ENCODE assay signal across 8 cellular contexts in the genomic region with DNA sequence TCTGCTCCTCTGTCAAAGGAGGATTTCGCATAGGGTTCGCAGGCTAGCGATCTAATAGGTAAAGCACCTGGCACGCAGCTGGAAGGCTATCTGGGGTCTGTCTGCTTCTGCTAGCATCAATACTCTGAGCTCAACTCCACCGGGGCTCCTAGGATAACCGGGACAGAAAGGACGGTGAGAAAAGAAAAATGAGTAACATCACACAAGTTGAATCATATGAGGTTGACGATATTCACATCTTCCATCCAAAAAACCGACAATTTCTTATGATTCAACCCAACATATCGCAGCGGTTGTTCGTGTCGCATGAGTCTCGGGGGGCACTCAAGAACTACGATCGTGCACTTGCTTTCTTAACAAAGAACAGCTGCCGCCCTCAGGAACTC. TPM values are rescaled to one million over a fixed set of nuclear protein-coding genes. Genes with fewer than 3 reads are reported as not detected.
DNase-seq lines count a peak whose midpoint lies in the region; ATAC-seq and TF ChIP-seq lines count a peak whose summit lies in the region.

No MANE protein-coding gene starts in this region.

- H3K4me3 ChIP-seq in mucosa of rectum (ENCODE audit: low read length in 2 of 2) = peak overlapping the region; percentile 85 to 96
- peak overlapping the region; percentile 14 to 36 (median 34) for H3K4me3 ChIP-seq in thyroid gland (replicated peaks in 1 of 3)

- peaks cover 61% of the 10 kb centered on the region for H3K27me3 Mint-ChIP-seq in activated CD4-positive, alpha-beta T cell treated with anti-CD3 and anti-CD28 coated beads, Interleukin-2, amount 10 ng/mL, durations not matched to agents 24 days and 14 days
- H3K27me3 Mint-ChIP-seq in MCF 10A (ENCODE audit: insufficient read depth, unreplicated experiment) = peaks cover 76% of the 10 kb centered on the region

- peak; percentile 52 for DNase-seq in activated CD4-positive, alpha-beta T cell treated with anti-CD3 and anti-CD28 coated beads, Interleukin-2, amount 10 ng/mL, durations not matched to agents 24 days and 14 days
- DNase-seq in activated CD4-positive, alpha-beta T cell treated with anti-CD3 and anti-CD28 coated beads for 1 hour = no peak
- DNase-seq in MCF 10A (ENCODE audit: unreplicated experiment) (no peak), thyroid gland (no peak)
- DNase-seq in stimulated activated CD4-positive, alpha-beta T cell treated with anti-CD3 and anti-CD28 coated beads, Interleukin-1b, Interleukin-23, amount 100 ng/mL, for 48 hours = no peak

- CTCF ChIA-PET in MCF 10A (lab: Yijun Ruan, JAX) = no interaction called here

- no peak for ATAC-seq in GM21423 (IDR thresholded peaks at IDR 0.05; ENCODE audit: unreplicated experiment)
- no peak for ATAC-seq in GM19328 (IDR thresholded peaks at IDR 0.05; ENCODE audit: unreplicated experiment)

- WGBS in thyroid gland, 2 donors = 24 to 26% methylated on average over 16 to 17 of the region's 17 CpGs

- no peak overlapping the region for H3K27ac Mint-ChIP-seq in activated CD4-positive, alpha-beta T cell treated with anti-CD3 and anti-CD28 coated beads, Interleukin-2, amount 10 ng/mL, durations not matched to agents 24 days and 14 days
- no peak overlapping the region for H3K27ac Mint-ChIP-seq in MCF 10A (ENCODE audit: low read depth, unreplicated experiment)

- H3K36me3 ChIP-seq in mucosa of rectum (ENCODE audit: control insufficient read depth in 2 of 2, insufficient read depth in 2 of 2, low read length in 2 of 2) (no peaks in the 10 kb centered on the region), thyroid gland (no peaks in the 10 kb centered on the region)

- no peak for TF ChIP-seq CTCF in MCF 10A (IDR thresholded peaks at IDR 0.05; ENCODE audit: unreplicated experiment)
- TF ChIP-seq CTCF in thyroid gland (IDR thresholded peaks at IDR 0.05) = no peak

- peaks cover 6% of the 10 kb centered on the region for H3K36me3 Mint-ChIP-seq in activated CD4-positive, alpha-beta T cell treated with anti-CD3 and anti-CD28 coated beads, Interleukin-2, amount 10 ng/mL, durations not matched to agents 24 days and 14 days (ENCODE audit: low read depth)
- H3K36me3 Mint-ChIP-seq in MCF 10A (ENCODE audit: insufficient read depth, unreplicated experiment) = no peaks in the 10 kb centered on the region

- peaks cover 8% of the 10 kb centered on the region for H3K4me1 Mint-ChIP-seq in activated CD4-positive, alpha-beta T cell treated with anti-CD3 and anti-CD28 coated beads, Interleukin-2, amount 10 ng/mL, durations not matched to agents 24 days and 14 days
- H3K4me1 Mint-ChIP-seq in MCF 10A (ENCODE audit: insufficient read depth, unreplicated experiment) = peaks cover 10% of the 10 kb centered on the region

- H3K9me3 ChIP-seq in mucosa of rectum (ENCODE audit: control insufficient read depth in 2 of 2, low read length in 2 of 2) = no peaks in the 10 kb centered on the region
- H3K9me3 ChIP-seq in thyroid gland = no peaks in the 10 kb centered on the region

- no peak for TF ChIP-seq POLR2A in thyroid gland (IDR thresholded peaks at IDR 0.05)

- peaks cover 14% of the 10 kb centered on the region for H3K9me3 Mint-ChIP-seq in activated CD4-positive, alpha-beta T cell treated with anti-CD3 and anti-CD28 coated beads, Interleukin-2, amount 10 ng/mL, durations not matched to agents 24 days and 14 days
- H3K9me3 Mint-ChIP-seq in MCF 10A (ENCODE audit: unreplicated experiment) = no peaks in the 10 kb centered on the region

- peak overlapping the region; percentile 71 for H3K4me3 Mint-ChIP-seq in activated CD4-positive, alpha-beta T cell treated with anti-CD3 and anti-CD28 coated beads, Interleukin-2, amount 10 ng/mL, durations not matched to agents 24 days and 14 days
- peak overlapping the region; percentile 64 for H3K4me3 Mint-ChIP-seq in MCF 10A (ENCODE audit: unreplicated experiment)

- H3K9ac ChIP-seq in mucosa of rectum (ENCODE audit: low read depth in 1 of 2, low read length in 2 of 2) = peak overlapping the region in 1 of 2 donors; percentile 74

- H3K27ac ChIP-seq in mucosa of rectum (ENCODE audit: low read depth in 2 of 2, low read length in 2 of 2) (peak overlapping the region in 1 of 2 donors; percentile 58), thyroid gland (no peak overlapping the region)

- POLR2A ChIA-PET in MCF 10A (lab: Yijun Ruan, JAX) = no interaction called here

- no TSS peak for BruUV-seq in MCF 10A (replicated peaks; lab: Mats Ljungman, UMichigan)

- intact Hi-C loops in activated CD4-positive, alpha-beta T cell treated with anti-CD3 and anti-CD28 coated beads, Interleukin-2, amount 10 ng/mL, durations not matched to agents 24 days and 14 days (cut with micrococcal nuclease) = no loop called here
- intact Hi-C loops in MCF 10A (cut with micrococcal nuclease) (no loop called here), thyroid gland (cut with DNase I) (no loop called here)

- peaks cover 4 to 11% of the 10 kb centered on the region in 2 donors for H3K4me1 ChIP-seq in mucosa of rectum (ENCODE audit: control insufficient read depth in 2 of 2, insufficient read depth in 2 of 2, low read length in 2 of 2)
- peaks cover 7 to 21% of the 10 kb centered on the region in 2 donors for H3K4me1 ChIP-seq in thyroid gland

- peaks cover 0 to 7% of the 10 kb centered on the region in 2 donors for H3K27me3 ChIP-seq in mucosa of rectum (ENCODE audit: control insufficient read depth in 2 of 2, insufficient read depth in 2 of 2, low read length in 2 of 2)
- no peaks in the 10 kb centered on the region for H3K27me3 ChIP-seq in thyroid gland

RNA-seq across cellular contexts. Expression of a gene that starts 1.8 kb away (rescaled TPM):
- not detected in 2 replicates for total RNA-seq in activated CD4-positive, alpha-beta T cell treated with anti-CD3 and anti-CD28 coated beads, Interleukin-2, amount 10 ng/mL, durations not matched to agents 24 days and 14 days
- total RNA-seq in MCF 10A (2022) = not detected in 2 replicates
- total RNA-seq in thyroid gland = 1 to 10 TPM in 3 of 4 donors, under 1 TPM in 1; 0.67 to 9.9 (median 2.3) TPM
